8 cellular contexts compared by ENCODE assay signal in the genomic region with DNA sequence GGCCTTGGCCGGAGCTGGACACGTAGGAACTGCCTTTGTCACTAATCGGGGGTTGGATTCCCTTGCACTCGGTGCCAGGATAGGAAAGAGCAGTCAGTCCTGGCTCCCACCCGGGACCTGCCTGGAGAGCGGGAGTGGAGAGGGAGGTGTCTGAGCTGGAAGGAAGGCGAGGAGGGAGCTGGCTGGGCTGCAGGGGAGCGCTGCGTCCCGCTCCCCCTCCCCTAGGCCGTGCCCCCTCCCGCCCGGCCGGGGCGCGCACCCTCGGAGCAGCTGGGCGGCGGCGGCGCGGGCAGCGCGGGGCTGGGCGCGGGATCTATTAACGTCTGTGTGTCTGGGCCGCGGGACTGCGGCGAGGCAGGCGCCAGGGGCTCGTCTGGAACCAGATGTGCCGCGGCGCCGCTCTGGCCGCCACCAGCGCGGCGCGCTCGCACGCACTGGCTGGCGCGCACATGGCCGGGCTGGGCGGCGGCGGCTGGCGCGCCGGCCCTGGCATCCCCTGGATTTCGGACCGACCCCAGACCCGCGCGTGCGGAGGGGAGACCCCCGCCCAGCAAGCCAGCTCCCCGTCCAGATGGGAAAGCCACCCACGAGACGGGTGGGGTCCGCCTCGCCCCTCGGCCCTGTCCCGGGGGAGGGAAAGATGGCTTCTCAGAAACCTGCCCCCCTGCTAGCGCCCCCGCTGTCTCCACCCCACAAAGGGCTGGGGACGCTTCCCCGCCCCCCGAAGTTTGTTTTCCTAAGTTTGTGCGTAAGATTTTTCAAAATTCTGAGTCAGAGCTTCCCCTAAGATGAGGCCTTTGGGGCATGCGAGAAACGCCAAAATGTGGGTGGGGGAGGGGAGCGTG. TPM values are rescaled to one million over a fixed set of nuclear protein-coding genes. Genes with fewer than 3 reads are reported as not detected.
DNase-seq lines count a peak whose midpoint lies in the region; ATAC-seq and TF ChIP-seq lines count a peak whose summit lies in the region.

No MANE protein-coding gene starts in this region.

- peak overlapping the region; percentile 86 for H3K27ac ChIP-seq in VCaP
- H3K27ac ChIP-seq in mucosa of rectum (ENCODE audit: low read depth in 2 of 2, low read length in 2 of 2), result peak overlapping the region; percentile 42 to 52
- peak overlapping the region; percentile 44 to 84 (median 67) for H3K27ac ChIP-seq in stomach

- TF ChIP-seq POLR2A in stomach (IDR thresholded peaks at IDR 0.05), result no peak

- TF ChIP-seq EP300 in stomach (IDR thresholded peaks at IDR 0.05), result no peak

- no peak for ATAC-seq in HG03457 (IDR thresholded peaks at IDR 0.05; ENCODE audit: unreplicated experiment)
- no peak for ATAC-seq in GM18519 (IDR thresholded peaks at IDR 0.05; ENCODE audit: low FRiP score, unreplicated experiment)

- H3K4me1 ChIP-seq in mucosa of rectum (ENCODE audit: control insufficient read depth in 2 of 2, insufficient read depth in 2 of 2, low read length in 2 of 2) (peaks cover 8 to 12% of the 10 kb centered on the region in 2 donors), stomach (peaks cover 14 to 24% (median 19%) of the 10 kb centered on the region in 4 donors)

- H3K9me3 ChIP-seq in mucosa of rectum (ENCODE audit: control insufficient read depth in 2 of 2, low read length in 2 of 2) (no peaks in the 10 kb centered on the region), stomach (no peaks in the 10 kb centered on the region)

- H3K27me3 ChIP-seq in mucosa of rectum (ENCODE audit: control insufficient read depth in 2 of 2, insufficient read depth in 2 of 2, low read length in 2 of 2) (peaks cover 12 to 27% of the 10 kb centered on the region in 2 donors), stomach (peaks cover 0 to 68% (median 26%) of the 10 kb centered on the region in 3 donors)

- intact Hi-C loops in stomach (cut with DNase I; ENCODE audit: low total_unique reads), result no loop called here

- peak overlapping the region; percentile 37 for H3K4me3 ChIP-seq in HFF-Myc (replicated peaks; ENCODE audit: low read depth, low read length)
- peak overlapping the region; percentile 13 to 43 for H3K4me3 ChIP-seq in mucosa of rectum (ENCODE audit: low read length in 2 of 2)
- peak overlapping the region; percentile 41 to 44 (median 42) for H3K4me3 ChIP-seq in stomach

- 1 to 3% (median 2%) methylated on average over 10 to 75 of the region's 76 CpGs for WGBS in stomach, 5 donors

- peak; percentile 67 for DNase-seq in HFF-Myc (ENCODE audit: extremely low read depth, low read depth)
- DNase-seq in dermis microvascular lymphatic vessel endothelial cell (ENCODE audit: low read depth in 2 of 2), result peak; percentile 9 to 30
- no peak for DNase-seq in stomach
- DNase-seq in NCI-H2029 (lab: John Stamatoyannopoulos, UW), result no peak

- no peak overlapping the region for H3K9ac ChIP-seq in mucosa of rectum (ENCODE audit: low read depth in 1 of 2, low read length in 2 of 2)

- no peak for TF ChIP-seq CTCF in HFF-Myc (IDR thresholded peaks at IDR 0.05; ENCODE audit: low read depth, low read length, missing control alignments)
- no peak for TF ChIP-seq CTCF in VCaP (conservative IDR thresholded peaks at IDR 0.05)
- no peak for TF ChIP-seq CTCF in stomach (IDR thresholded peaks at IDR 0.05)

- no peaks in the 10 kb centered on the region for H3K36me3 ChIP-seq in mucosa of rectum (ENCODE audit: control insufficient read depth in 2 of 2, insufficient read depth in 2 of 2, low read length in 2 of 2)
- H3K36me3 ChIP-seq in stomach, result no peaks in the 10 kb centered on the region

RNA-seq across cellular contexts. Expression of gene PRRX2, which starts 31.9 kb away (rescaled TPM):
- 0.13 and 1.2 TPM in 2 replicates for total RNA-seq in dermis microvascular lymphatic vessel endothelial cell
- 1 to 10 TPM in 2 of 5 donors, under 1 TPM in 1, not detected in 2; 0.87 to 2.6 (median 1.7) TPM for total RNA-seq in stomach
- 1 to 10 TPM; 3.3 to 8.4 (median 6.7) TPM for polyA plus RNA-seq in stomach

RNA-seq across cellular contexts. Expression of gene ASB6, which starts 55.4 kb away (rescaled TPM):
- 9.2 and 13.9 TPM in 2 replicates for total RNA-seq in dermis microvascular lymphatic vessel endothelial cell
- total RNA-seq in stomach, result 10 to 100 TPM in 4 of 5 donors, 1 to 10 TPM in 1; 7.5 to 35.6 (median 18.1) TPM
- 10 to 100 TPM in 2 of 3 donors, 1 to 10 TPM in 1; 9.6 to 12.6 (median 10.3) TPM for polyA plus RNA-seq in stomach

RNA-seq across cellular contexts. Expression of gene PTGES, which starts 55.5 kb away (rescaled TPM):
- total RNA-seq in dermis microvascular lymphatic vessel endothelial cell, result 0.25 and 0.26 TPM in 2 replicates
- 1 to 10 TPM in 3 of 5 donors, under 1 TPM in 1, not detected in 1; 0.58 to 3.6 (median 2.6) TPM for total RNA-seq in stomach
- 10 to 100 TPM in 1 of 3 donors, 1 to 10 TPM in 2; 3.7 to 15.3 (median 9.9) TPM for polyA plus RNA-seq in stomach

Comparison
In these comparisons a context has a peak if more than half of its experiments do, and no peak if none do; other contexts are left out.
1. DNase-seq: peak in HFF-Myc (single experiment) and dermis microvascular lymphatic vessel endothelial cell (2 of 2); none in stomach (single experiment) and NCI-H2029 (single experiment).
2. Peak in every context shown above with its lines, with median percentiles within 50 percentile points of each other: H3K4me3 ChIP-seq and H3K27ac ChIP-seq.